Comparison of ENCODE assay signal across 8 cellular contexts in the genomic region with DNA sequence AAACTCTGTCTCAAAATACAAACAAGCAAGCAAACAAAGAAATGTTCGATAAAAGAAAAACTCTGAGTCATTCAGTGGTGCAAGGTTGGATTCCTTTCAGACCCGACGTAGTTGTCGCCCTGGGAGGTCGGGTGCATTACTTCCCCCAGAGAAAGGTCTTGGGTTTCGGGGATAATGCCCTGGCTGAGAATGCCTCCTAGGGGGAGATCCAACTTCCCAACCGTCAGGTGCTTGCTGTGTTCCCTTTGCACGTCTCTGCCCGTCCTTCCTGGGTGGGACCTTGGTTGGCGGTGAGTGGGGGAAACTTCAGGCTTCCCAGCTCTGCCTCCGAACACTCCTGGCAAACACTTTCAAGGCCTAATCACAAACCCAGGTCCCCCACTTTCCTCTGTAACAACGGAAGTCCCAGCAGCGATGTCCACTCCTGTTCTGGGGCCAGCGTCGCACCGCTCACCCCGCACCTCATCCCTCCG. TPM values are rescaled to one million over a fixed set of nuclear protein-coding genes. Genes with fewer than 3 reads are reported as not detected.
DNase-seq lines count a peak whose midpoint lies in the region; ATAC-seq and TF ChIP-seq lines count a peak whose summit lies in the region.

No MANE protein-coding gene starts in this region.

- H3K9me3 ChIP-seq in AG04450 (ENCODE audit: control insufficient read depth, insufficient read depth, low read length): no peaks in the 10 kb centered on the region; the same call in 1 of the 2 replicates

- DNase-seq in AG04450 (ENCODE audit: low read depth, low spot score) (no peak), LHCN-M2 (ENCODE audit: low read depth) (peak; percentile 58), epithelial cell of prostate (ENCODE audit: low read depth, low spot score) (no peak), myocyte (ENCODE audit: low read depth) (peak; percentile 44), globus pallidus (ENCODE audit: low spot score) (no peak), NCI-H146 treated with DMSO at 0.1 percent for 48 hours (lab: John Stamatoyannopoulos, UW; ENCODE audit: unreplicated experiment) (no peak)
- DNase-seq in activated CD4-positive, alpha-beta T cell treated with anti-CD3 and anti-CD28 coated beads for 1 hour: peak; percentile 10

- H3K27me3 ChIP-seq in AG04450 (ENCODE audit: control insufficient read depth, insufficient read depth, low read length): no peaks in the 10 kb centered on the region

- TF ChIP-seq CTCF in AG04450 (IDR thresholded peaks at IDR 0.05; ENCODE audit: low read depth, low read length): no peak

- POLR2A ChIA-PET in AG04450 (lab: Yijun Ruan, JAX): interaction anchor here (1.1 to 1.3 kb wide), 3 partner anchors 15 to 22 kb away, joined by 3 to 4 read pairs (median 3); no protein-coding TSS in a partner anchor

- ATAC-seq in GM19023 (IDR thresholded peaks at IDR 0.05; ENCODE audit: unreplicated experiment): peak; percentile 0

- CTCF ChIA-PET in AG04450 (lab: Charles Lee): interaction anchor here (0.6 to 2.0 kb wide), 7 partner anchors 10 to 1769 kb away, joined by 3 to 13 read pairs (median 5); no protein-coding TSS in a partner anchor

- H3K27ac ChIP-seq in AG04450 (ENCODE audit: low read depth, low read length) (peak overlapping the region; percentile 83), epithelial cell of prostate (peak overlapping the region; percentile 75)

- peak overlapping the region; percentile 98 for H3K4me3 ChIP-seq in AG04450 (ENCODE audit: low read depth, low read length)

RNA-seq across cellular contexts. Expression of a gene that starts 0.6 kb away (rescaled TPM):
- polyA plus RNA-seq in AG04450 (2011; rRNA removed): 295 and 302 TPM in 2 replicates
- 226 and 240 TPM in 2 replicates for polyA minus RNA-seq in AG04450 (2011; rRNA and poly(A)+ RNA removed)
- total RNA-seq in LHCN-M2 (2014; rRNA removed): 294 and 385 TPM in 2 replicates
- polyA plus RNA-seq in LHCN-M2 (2012): 215 TPM
- 68.9 and 120 TPM in 2 replicates for total RNA-seq in myocyte
- 114 TPM for polyA plus RNA-seq in myocyte (2012)

RNA-seq across cellular contexts. Expression of a gene that starts 0.7 kb away (rescaled TPM):
- polyA plus RNA-seq in AG04450 (2011; rRNA removed): 3.7 and 3.9 TPM in 2 replicates
- 5.3 and 11.3 TPM in 2 replicates for polyA minus RNA-seq in AG04450 (2011; rRNA and poly(A)+ RNA removed)
- total RNA-seq in LHCN-M2 (2014; rRNA removed): 5.3 and 6.1 TPM in 2 replicates
- polyA plus RNA-seq in LHCN-M2 (2012): 1.3 TPM
- total RNA-seq in myocyte: 4.5 and 5.0 TPM in 2 replicates
- 2.4 TPM for polyA plus RNA-seq in myocyte (2012)

Comparison
In these comparisons a context has a peak if more than half of its experiments do, and no peak if none do; other contexts are left out.
1. DNase-seq: peak in LHCN-M2 (single experiment), activated CD4-positive, alpha-beta T cell treated with anti-CD3 and anti-CD28 coated beads for 1 hour (single experiment) and myocyte (single experiment); none in AG04450 (single experiment), epithelial cell of prostate (single experiment), globus pallidus (single experiment) and NCI-H146 treated with DMSO at 0.1 percent for 48 hours (single experiment).